In the genomic region with DNA sequence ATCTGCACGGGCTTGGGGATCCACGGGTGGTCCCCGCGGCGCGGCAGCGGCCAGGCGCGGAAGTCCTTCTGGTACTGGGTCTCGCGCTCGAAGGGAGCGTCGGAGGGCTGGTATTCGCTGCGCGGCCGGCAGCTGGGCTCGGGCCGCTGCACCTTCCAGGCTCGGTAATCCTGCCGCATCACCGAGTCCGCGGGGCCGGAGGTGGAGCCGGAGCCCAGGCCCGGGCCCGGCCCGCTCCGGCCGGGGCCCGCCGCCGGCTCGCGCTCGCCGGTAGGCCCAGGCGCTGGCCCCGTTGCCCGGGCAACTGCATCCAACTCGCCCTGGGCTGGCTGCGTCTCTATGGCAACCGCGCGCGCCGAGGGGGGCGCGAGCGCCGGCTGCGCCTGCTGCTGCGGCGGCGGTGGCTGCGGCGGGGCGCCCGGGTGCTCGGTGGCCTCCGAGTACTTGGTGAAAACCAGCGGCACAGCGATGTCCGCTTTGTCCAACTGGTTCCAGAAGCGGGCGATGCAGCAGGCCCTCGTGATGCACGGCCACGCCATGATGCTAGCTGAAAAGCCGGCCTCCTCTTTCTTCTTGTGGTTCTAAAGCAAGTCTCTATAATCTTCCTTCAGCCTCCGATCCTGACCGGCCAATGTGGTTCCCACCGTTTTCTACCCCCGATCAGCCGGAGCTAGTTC, we compare ENCODE assay signal across 8 cellular contexts. TPM values are rescaled to one million over a fixed set of nuclear protein-coding genes. Genes with fewer than 3 reads are reported as not detected.
DNase-seq lines count a peak whose midpoint lies in the region; ATAC-seq lines count a peak whose summit lies in the region.

No MANE protein-coding gene starts in this region.

- CTCF ChIA-PET in activated CD4-positive, alpha-beta T cell treated with anti-CD3 and anti-CD28 coated beads for 36 hours (lab: Charles Lee): interaction anchor here (0.6 to 1.3 kb wide), 2 partner anchors 38 to 415 kb away, joined by 3 read pairs; no protein-coding TSS in a partner anchor
- CTCF ChIA-PET in activated naive CD4-positive, alpha-beta T cell treated with anti-CD3 and anti-CD28 coated beads, Interleukin-2, amount 10 ng/mL, durations not matched to agents 7 days and 5 days (lab: Charles Lee): interaction anchor here (0.6 kb wide), 1 partner anchor 12 kb away, joined by 3 read pairs; no protein-coding TSS in a partner anchor

- H3K27me3 Mint-ChIP-seq in activated CD4-positive, alpha-beta T cell treated with anti-CD3 and anti-CD28 coated beads for 36 hours: peaks cover 73% of the 10 kb centered on the region
- peaks cover 80% of the 10 kb centered on the region for H3K27me3 Mint-ChIP-seq in activated naive CD4-positive, alpha-beta T cell treated with anti-CD3 and anti-CD28 coated beads, Interleukin-2, amount 10 ng/mL, durations not matched to agents 7 days and 5 days

- H3K4me1 Mint-ChIP-seq in activated CD4-positive, alpha-beta T cell treated with anti-CD3 and anti-CD28 coated beads for 36 hours: peaks cover 11% of the 10 kb centered on the region
- H3K4me1 Mint-ChIP-seq in activated naive CD4-positive, alpha-beta T cell treated with anti-CD3 and anti-CD28 coated beads, Interleukin-2, amount 10 ng/mL, durations not matched to agents 7 days and 5 days: peaks cover 20% of the 10 kb centered on the region

- peaks cover 0 to 5% of the 10 kb centered on the region in 2 donors for H3K36me3 ChIP-seq in neuronal stem cell (replicated peaks in 1 of 2; ENCODE audit: control insufficient read depth in 2 of 2, insufficient read depth in 2 of 2, low read length in 2 of 2)

- H2BK12ac ChIP-seq in neuronal stem cell (ENCODE audit: low read length): no peak overlapping the region

- DNase-seq in activated CD4-positive, alpha-beta T cell treated with anti-CD3 and anti-CD28 coated beads for 36 hours: peak; percentile 55
- DNase-seq in activated CD4-positive, alpha-beta T cell treated with anti-CD3 and anti-CD28 coated beads, Interleukin-2, amount 50 U/mL, for 1 hour: no peak
- DNase-seq in NCI-H1930 (lab: John Stamatoyannopoulos, UW) (peak; percentile 77 to 86), head of caudate nucleus (peak; percentile 43 to 93 (median 85)), neuronal stem cell (ENCODE audit: low spot score) (peak; percentile 80), AML-193 (lab: John Stamatoyannopoulos, UW) (no peak)
- peak; percentile 58 for DNase-seq in activated naive CD4-positive, alpha-beta T cell treated with anti-CD3 and anti-CD28 coated beads, Interleukin-2, amount 10 ng/mL, durations not matched to agents 7 days and 5 days

- peak overlapping the region; percentile 24 for H3K9ac ChIP-seq in neuronal stem cell (ENCODE audit: low read depth, low read length, poor library complexity)

- H3K27me3 ChIP-seq in neuronal stem cell (ENCODE audit: control insufficient read depth in 3 of 3, insufficient read depth in 3 of 3, low read depth in 1 of 3, low read length in 3 of 3): peaks cover 0 to 19% (median 18%) of the 10 kb centered on the region in 3 experiments

- H3K23ac ChIP-seq in neuronal stem cell (ENCODE audit: low read depth, low read length, poor library complexity): peak overlapping the region; percentile 48

- peak overlapping the region; percentile 92 for H3K4me2 ChIP-seq in neuronal stem cell (ENCODE audit: insufficient read depth, low read length, poor library complexity, severe bottlenecking)

- no peaks in the 10 kb centered on the region for H3K36me3 Mint-ChIP-seq in activated CD4-positive, alpha-beta T cell treated with anti-CD3 and anti-CD28 coated beads for 36 hours (ENCODE audit: low read depth)
- peaks cover 2% of the 10 kb centered on the region for H3K36me3 Mint-ChIP-seq in activated naive CD4-positive, alpha-beta T cell treated with anti-CD3 and anti-CD28 coated beads, Interleukin-2, amount 10 ng/mL, durations not matched to agents 7 days and 5 days

- peak overlapping the region; percentile 17 for H3K27ac Mint-ChIP-seq in activated CD4-positive, alpha-beta T cell treated with anti-CD3 and anti-CD28 coated beads for 36 hours
- no peak overlapping the region for H3K27ac Mint-ChIP-seq in activated naive CD4-positive, alpha-beta T cell treated with anti-CD3 and anti-CD28 coated beads, Interleukin-2, amount 10 ng/mL, durations not matched to agents 7 days and 5 days

- peak; percentile 21 for ATAC-seq in activated CD4-positive, alpha-beta T cell treated with anti-CD3 and anti-CD28 coated beads for 36 hours
- no peak for ATAC-seq in HG03135 (IDR thresholded peaks at IDR 0.05; ENCODE audit: unreplicated experiment)

- H2AFZ ChIP-seq in neuronal stem cell (ENCODE audit: low read length): peak overlapping the region; percentile 98

- no peak overlapping the region for H3K27ac ChIP-seq in neuronal stem cell (replicated peaks; ENCODE audit: low read length)

- WGBS in neuronal stem cell (ENCODE audit: extremely low coverage in 2 of 2, insufficient read length in 2 of 2, insufficient replicate concordance in 1 of 2), 2 donors: no CpG with 5 or more reads among the region's 77 CpGs

- H3K4me3 ChIP-seq in neuronal stem cell (ENCODE audit: low read length in 2 of 2): peak overlapping the region; percentile 68 to 85

- H3K4me1 ChIP-seq in neuronal stem cell (ENCODE audit: control insufficient read depth in 2 of 2, insufficient read depth in 1 of 2, low read depth in 1 of 2, low read length in 2 of 2): peaks cover 12 to 30% of the 10 kb centered on the region in 2 donors

- H3K4ac ChIP-seq in neuronal stem cell (ENCODE audit: low read length): no peak overlapping the region

- intact Hi-C loops in activated CD4-positive, alpha-beta T cell treated with anti-CD3 and anti-CD28 coated beads for 36 hours (cut with DNase I, micrococcal nuclease): no loop called here
- intact Hi-C loops in head of caudate nucleus (cut with DNase I): loop anchor here (5.0 kb wide), 1 partner anchor 86 kb away; no protein-coding TSS in a partner anchor

- POLR2A ChIA-PET in activated CD4-positive, alpha-beta T cell treated with anti-CD3 and anti-CD28 coated beads for 36 hours (lab: Charles Lee): no interaction called here

- H3K14ac ChIP-seq in neuronal stem cell (ENCODE audit: low read length): no peak overlapping the region

- no peak overlapping the region for H4K91ac ChIP-seq in neuronal stem cell (ENCODE audit: low read depth, low read length, poor library complexity)

- no peak overlapping the region for H2BK120ac ChIP-seq in neuronal stem cell (ENCODE audit: low read depth, low read length)

- peak overlapping the region; percentile 69 for H3K4me3 Mint-ChIP-seq in activated CD4-positive, alpha-beta T cell treated with anti-CD3 and anti-CD28 coated beads for 36 hours
- H3K4me3 Mint-ChIP-seq in activated naive CD4-positive, alpha-beta T cell treated with anti-CD3 and anti-CD28 coated beads, Interleukin-2, amount 10 ng/mL, durations not matched to agents 7 days and 5 days: peak overlapping the region; percentile 72

- peak overlapping the region; percentile 94 for H3K18ac ChIP-seq in neuronal stem cell (ENCODE audit: low read length)

- no peaks in the 10 kb centered on the region for H3K9me3 Mint-ChIP-seq in activated CD4-positive, alpha-beta T cell treated with anti-CD3 and anti-CD28 coated beads for 36 hours (ENCODE audit: low read depth)
- H3K9me3 Mint-ChIP-seq in activated naive CD4-positive, alpha-beta T cell treated with anti-CD3 and anti-CD28 coated beads, Interleukin-2, amount 10 ng/mL, durations not matched to agents 7 days and 5 days: peaks cover 5% of the 10 kb centered on the region

- H3K79me1 ChIP-seq in neuronal stem cell (ENCODE audit: low read depth, low read length): no peaks in the 10 kb centered on the region

- peak overlapping the region; percentile 42 for H2BK15ac ChIP-seq in neuronal stem cell (ENCODE audit: low read length)

- H4K8ac ChIP-seq in neuronal stem cell (ENCODE audit: low read depth, low read length): no peak overlapping the region

- H2AK5ac ChIP-seq in neuronal stem cell (ENCODE audit: low read depth, low read length): no peak overlapping the region

- no peaks in the 10 kb centered on the region for H3K9me3 ChIP-seq in neuronal stem cell (replicated peaks in 1 of 2; ENCODE audit: control insufficient read depth in 2 of 2, insufficient read depth in 1 of 2, low read depth in 1 of 2, low read length in 2 of 2)

- peak overlapping the region; percentile 83 for H2BK5ac ChIP-seq in neuronal stem cell (ENCODE audit: low read length)

RNA-seq across cellular contexts. Expression of gene MAP6, which starts 0.9 kb away (rescaled TPM):
- under 1 TPM in 1 of 2 experiments, not detected in 1; 0.05 TPM for total RNA-seq in activated CD4-positive, alpha-beta T cell treated with anti-CD3 and anti-CD28 coated beads for 36 hours
- polyA plus RNA-seq in neuronal stem cell (2013, experiment 1 of 2): 29.9 TPM
- 30.1 TPM for polyA plus RNA-seq in neuronal stem cell (2013, experiment 2 of 2)

RNA-seq across cellular contexts. Expression of gene MOGAT2, which starts 49.7 kb away (rescaled TPM):
- total RNA-seq in activated CD4-positive, alpha-beta T cell treated with anti-CD3 and anti-CD28 coated beads for 36 hours: not detected
- polyA plus RNA-seq in neuronal stem cell (2013, experiment 1 of 2): 0.06 TPM
- polyA plus RNA-seq in neuronal stem cell (2013, experiment 2 of 2): 0.07 TPM

Comparison
In these comparisons a context has a peak if more than half of its experiments do, and no peak if none do; other contexts are left out.
1. DNase-seq: peak in activated CD4-positive, alpha-beta T cell treated with anti-CD3 and anti-CD28 coated beads for 36 hours (single experiment), NCI-H1930 (2 of 2), activated naive CD4-positive, alpha-beta T cell treated with anti-CD3 and anti-CD28 coated beads, Interleukin-2, amount 10 ng/mL, durations not matched to agents 7 days and 5 days (single experiment), head of caudate nucleus (42 of 42) and neuronal stem cell (single experiment); none in activated CD4-positive, alpha-beta T cell treated with anti-CD3 and anti-CD28 coated beads, Interleukin-2, amount 50 U/mL, for 1 hour (single experiment) and AML-193 (0 of 2).